In the genomic region with DNA sequence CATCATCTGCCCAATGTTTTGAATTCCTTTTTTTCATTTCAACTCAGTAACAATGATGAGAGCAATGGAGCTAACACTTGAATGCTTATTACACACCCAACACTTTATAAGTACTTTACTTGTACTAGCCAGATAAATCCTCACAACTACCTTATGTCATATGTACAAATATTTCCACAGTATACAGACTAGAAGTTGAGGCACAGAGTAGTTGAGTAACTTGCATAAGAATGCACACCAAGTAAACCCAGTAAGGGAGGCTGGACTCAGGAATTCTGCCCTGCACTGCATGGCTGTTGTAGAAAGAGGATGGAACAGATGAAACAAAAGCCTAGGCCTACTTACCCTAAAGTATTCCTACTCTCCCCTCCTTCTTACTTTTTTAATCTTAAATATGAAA, we compare ENCODE assay signal across 21 cellular contexts.
"Had no signal": no experiment of that assay in that cellular context is flagged by ENCODE, and none has a peak within 500 bp of the region (broad histone marks: within the 10 kb centered on the region; RNA-seq: fewer than 3 reads in every experiment).

No MANE protein-coding gene starts in this region.

- H3K36me3 ChIP-seq: esophagus squamous epithelium, ovary, thyroid gland, vagina had no signal

- ATAC-seq: effector memory CD8-positive, alpha-beta T cell; gastroesophageal sphincter; left cardiac atrium; left ventricle myocardium superior; mucosa of descending colon; naive thymus-derived CD8-positive, alpha-beta T cell; right cardiac atrium had no signal

- H3K4me1 ChIP-seq: vagina had no signal

- DNase-seq: effector memory CD8-positive, alpha-beta T cell; esophagus squamous epithelium; foreskin fibroblast; glutamatergic neuron; immature natural killer cell; kidney; left cardiac atrium; left ventricle myocardium superior; mucosa of descending colon; naive thymus-derived CD8-positive, alpha-beta T cell; nucleus accumbens; ovary; right cardiac atrium; stimulated activated CD4-positive, alpha-beta T cell treated with anti-CD3 and anti-CD28 coated beads, Interleukin-2, amount 100 ng/mL, for 48 hours; stimulated activated naive CD4-positive, alpha-beta T cell treated with Interleukin-2 at 50 U/mL for 16 hours; thyroid gland; upper lobe of left lung had no signal

- H3K27ac ChIP-seq: esophagus squamous epithelium, gastroesophageal sphincter, neural progenitor cell, ovary, thyroid gland, upper lobe of left lung, vagina had no signal

- H3K27me3 ChIP-seq: esophagus squamous epithelium, gastroesophageal sphincter, neural progenitor cell, ovary, thyroid gland, upper lobe of left lung, vagina had no signal

- H3K9me3 ChIP-seq: esophagus squamous epithelium, gastroesophageal sphincter, mucosa of descending colon, ovary, thyroid gland, upper lobe of left lung, vagina had no signal

- H3K4me3 ChIP-seq: esophagus squamous epithelium, gastroesophageal sphincter, mucosa of descending colon, neural progenitor cell, ovary, smooth muscle cell, thyroid gland, upper lobe of left lung, vagina had no signal
